In the genomic region with DNA sequence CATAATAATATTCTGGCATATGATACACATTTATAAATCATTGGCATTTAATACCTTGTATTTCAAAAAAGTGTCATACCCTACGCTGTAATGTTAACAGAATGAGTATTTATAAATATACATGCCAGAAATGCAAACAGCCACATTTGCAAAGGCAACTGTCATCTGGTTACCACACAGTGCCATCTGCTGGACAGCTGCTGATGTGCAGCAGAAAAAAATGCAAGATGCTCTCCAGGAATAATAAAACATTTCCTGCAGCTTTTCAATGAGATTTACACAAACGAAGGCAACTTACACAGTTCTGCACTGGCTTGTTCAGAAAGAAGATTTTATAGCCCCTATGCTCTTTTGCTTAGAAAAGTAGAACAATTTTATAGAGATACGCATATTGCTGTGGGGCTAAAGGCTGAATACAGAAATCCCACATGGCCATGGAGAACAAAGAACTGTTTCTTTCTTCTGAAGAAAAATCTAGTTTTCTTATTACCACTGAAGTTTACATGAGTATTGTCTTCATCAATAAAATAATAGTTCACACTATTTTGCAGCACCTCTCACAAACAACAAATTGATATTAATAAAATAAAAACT, we compare ENCODE assay signal across 7 cellular contexts.
DNase-seq lines count a peak whose midpoint lies in the region; ATAC-seq and TF ChIP-seq lines count a peak whose summit lies in the region.

No MANE protein-coding gene starts in this region.

- H3K56ac ChIP-seq in mesendoderm (ENCODE audit: low read length) = no peak overlapping the region

- H3K23ac ChIP-seq in mesendoderm (ENCODE audit: low read length) = no peak overlapping the region

- H3K79me2 ChIP-seq in mesendoderm (ENCODE audit: control insufficient read depth, insufficient read depth, low read length) = no peaks in the 10 kb centered on the region

- H3K4me2 ChIP-seq in mesendoderm (ENCODE audit: low read length) = no peak overlapping the region

- H3K9ac ChIP-seq in mesendoderm (ENCODE audit: low read length) = no peak overlapping the region

- H3K4me1 ChIP-seq in mesendoderm (ENCODE audit: control insufficient read depth, low read depth, low read length) = no peaks in the 10 kb centered on the region

- WGBS in mesendoderm (ENCODE audit: extremely low coverage, insufficient coverage, low lambda C conversion rate) = no CpG with 5 or more reads among the region's 3 CpGs

- ATAC-seq in HG02852 (IDR thresholded peaks at IDR 0.05; ENCODE audit: unreplicated experiment) = peak; percentile 72

- H4K5ac ChIP-seq in mesendoderm (ENCODE audit: low read length) = no peak overlapping the region

- H3K4ac ChIP-seq in mesendoderm (ENCODE audit: low read depth, low read length) = no peak overlapping the region

- H3K36me3 ChIP-seq in mesendoderm (ENCODE audit: control insufficient read depth, insufficient read depth, low read length) = no peaks in the 10 kb centered on the region

- no peaks in the 10 kb centered on the region for H3K27me3 ChIP-seq in mesendoderm (ENCODE audit: insufficient read depth, low read length, poor library complexity)

- no peak overlapping the region for H4K8ac ChIP-seq in mesendoderm (ENCODE audit: low read depth, low read length)

- peak; percentile 66 for DNase-seq in GM12865 (ENCODE audit: low read depth)
- peak; percentile 73 for DNase-seq in NCI-H2196 (lab: John Stamatoyannopoulos, UW; ENCODE audit: unreplicated experiment)
- DNase-seq in activated CD4-positive, alpha-beta T cell treated with anti-CD3 and anti-CD28 coated beads, Interleukin-2, amount 50 U/mL, for 4 hours = peak; percentile 54 to 61
- DNase-seq in effector CD4-positive, alpha-beta T cell = peak; percentile 49
- peak; percentile 46 for DNase-seq in mesendoderm
- DNase-seq in stimulated activated CD8-positive, alpha-beta memory T cell treated with anti-CD3 and anti-CD28 coated beads, Interleukin-15, amount 100 ng/mL, for 48 hours (ENCODE audit: low read depth in 2 of 2) = peak; percentile 17 to 23

- H3K18ac ChIP-seq in mesendoderm (ENCODE audit: low read length) = no peak overlapping the region

- no peak overlapping the region for H2BK120ac ChIP-seq in mesendoderm (ENCODE audit: low read depth, low read length)

- no peaks in the 10 kb centered on the region for H3K79me1 ChIP-seq in mesendoderm (ENCODE audit: low read length)

- H2BK15ac ChIP-seq in mesendoderm (replicated peaks; ENCODE audit: low read depth) = no peak overlapping the region

- no peak overlapping the region for H2AK5ac ChIP-seq in mesendoderm (ENCODE audit: low read length)

- TF ChIP-seq CTCF in GM12865 (IDR thresholded peaks at IDR 0.05; ENCODE audit: insufficient read depth, low read depth, low read length, missing control alignments) = peak; percentile 84

- H3K27ac ChIP-seq in mesendoderm (ENCODE audit: low read depth, low read length) = no peak overlapping the region

- no peak overlapping the region for H2BK5ac ChIP-seq in mesendoderm (ENCODE audit: low read length)

- H3K4me3 ChIP-seq in GM12865 (ENCODE audit: low read depth, low read length) (no peak overlapping the region), mesendoderm (ENCODE audit: low read length) (no peak overlapping the region)

Comparison
In these comparisons a context has a peak if more than half of its experiments do, and no peak if none do; other contexts are left out.
1. DNase-seq: peak in every context shown above with its lines; median percentile 73 in NCI-H2196; 66 in GM12865; 58 in activated CD4-positive, alpha-beta T cell treated with anti-CD3 and anti-CD28 coated beads, Interleukin-2, amount 50 U/mL, for 4 hours; 49 in effector CD4-positive, alpha-beta T cell; 46 in mesendoderm; 20 in stimulated activated CD8-positive, alpha-beta memory T cell treated with anti-CD3 and anti-CD28 coated beads, Interleukin-15, amount 100 ng/mL, for 48 hours.